ENCODE assay signal across 8 cellular contexts in genomic region chr9:15837079-15837679, GRCh38.
A peak's percentile ranks its signal among the peaks of the same experiment; 100 is the strongest.
DNase-seq lines count a peak whose midpoint lies in the region; ATAC-seq and TF ChIP-seq lines count a peak whose summit lies in the region.

No MANE protein-coding gene starts in this region.

- H3K36me3 Mint-ChIP-seq in activated B cell treated with CpG ODN at 0.5 μM for 24 hours (ENCODE audit: low read depth): no peaks in the 10 kb centered on the region

- no peaks in the 10 kb centered on the region for H3K27me3 Mint-ChIP-seq in activated B cell treated with CpG ODN at 0.5 μM for 24 hours

- no peak overlapping the region for H3K4me3 ChIP-seq in skeletal muscle cell (ENCODE audit: low read depth, low read length)

- no peak overlapping the region for H3K4me3 Mint-ChIP-seq in activated B cell treated with CpG ODN at 0.5 μM for 24 hours

- TF ChIP-seq CTCF in activated B cell treated with CpG ODN at 0.5 μM for 24 hours (IDR thresholded peaks at IDR 0.05): peak; percentile 64

- H3K9me3 Mint-ChIP-seq in activated B cell treated with CpG ODN at 0.5 μM for 24 hours: no peaks in the 10 kb centered on the region

- POLR2A ChIA-PET in activated B cell treated with CpG ODN at 0.5 μM for 24 hours (lab: Charles Lee): no interaction called here

- no peaks in the 10 kb centered on the region for H3K4me1 Mint-ChIP-seq in activated B cell treated with CpG ODN at 0.5 μM for 24 hours

- H3K27ac Mint-ChIP-seq in activated B cell treated with CpG ODN at 0.5 μM for 24 hours: no peak overlapping the region

- intact Hi-C loops in activated B cell treated with CpG ODN at 0.5 μM for 24 hours (cut with micrococcal nuclease): loop anchor here (1.0 kb wide), 1 partner anchor 1626 kb away; no protein-coding TSS in a partner anchor
- intact Hi-C loops in left cardiac atrium (cut with DNase I): no loop called here

- DNase-seq in D341Med (ENCODE audit: low spot score) (peak; percentile 48), NCI-H2107 treated with DMSO at 0.1 percent for 48 hours (lab: John Stamatoyannopoulos, UW; ENCODE audit: unreplicated experiment) (peak; percentile 62), activated B cell treated with CpG ODN at 0.5 μM for 24 hours (no peak), left cardiac atrium (no peak), skeletal muscle cell (ENCODE audit: low read depth) (peak; percentile 5)
- DNase-seq in activated CD8-positive, alpha-beta memory T cell treated with anti-CD3 and anti-CD28 coated beads, Interleukin-2, amount 50 U/mL, for 48 hours: no peak

- CTCF ChIA-PET in activated B cell treated with CpG ODN at 0.5 μM for 24 hours (lab: Charles Lee): no interaction called here

- ATAC-seq in GM18858 (IDR thresholded peaks at IDR 0.05; ENCODE audit: unreplicated experiment): peak; percentile 85
- ATAC-seq in HG02981 (IDR thresholded peaks at IDR 0.05; ENCODE audit: unreplicated experiment): peak; percentile 83
- ATAC-seq in activated B cell treated with CpG ODN at 0.5 μM for 24 hours (ENCODE audit: low read depth): no peak
- peak; percentile 41 to 54 for ATAC-seq in left cardiac atrium

Comparison
In these comparisons a context has a peak if more than half of its experiments do, and no peak if none do; other contexts are left out.
1. DNase-seq: peak in D341Med (single experiment), NCI-H2107 treated with DMSO at 0.1 percent for 48 hours (single experiment) and skeletal muscle cell (single experiment); none in activated B cell treated with CpG ODN at 0.5 μM for 24 hours (single experiment), left cardiac atrium (single experiment) and activated CD8-positive, alpha-beta memory T cell treated with anti-CD3 and anti-CD28 coated beads, Interleukin-2, amount 50 U/mL, for 48 hours (single experiment).